ENCODE assay signal across 8 cellular contexts in genomic region chr12:79886917-79887519, GRCh38. TPM values are rescaled to one million over a fixed set of nuclear protein-coding genes. Genes with fewer than 3 reads are reported as not detected.
DNase-seq lines count a peak whose midpoint lies in the region; FAIRE-seq and TF ChIP-seq lines count a peak whose summit lies in the region.

No MANE protein-coding gene starts in this region.

- peak; percentile 25; the same call in 1 of the 2 replicates for TF ChIP-seq CTCF in WI38 (IDR thresholded peaks at IDR 0.05; ENCODE audit: low read depth, low read length)
- TF ChIP-seq CTCF in left ventricle myocardium inferior (IDR thresholded peaks at IDR 0.05; ENCODE audit: borderline replicate concordance): peak; percentile 60

- H3K27me3 ChIP-seq in left ventricle myocardium inferior (ENCODE audit: low read depth): no peaks in the 10 kb centered on the region

- intact Hi-C loops in left ventricle myocardium inferior (cut with micrococcal nuclease): no loop called here

- FAIRE-seq in H54 (lab: Jason Lieb, UNC): peak; percentile 92

- DNase-seq in NCI-H2196 (lab: John Stamatoyannopoulos, UW; ENCODE audit: unreplicated experiment) (peak; percentile 18), NCI-H2196 treated with DMSO at 0.1 percent for 48 hours (lab: John Stamatoyannopoulos, UW; ENCODE audit: unreplicated experiment) (no peak), H54 (ENCODE audit: insufficient read length, low spot score) (no peak), NCI-H1105 (lab: John Stamatoyannopoulos, UW) (peak; percentile 40), left ventricle myocardium inferior (no peak), superior temporal gyrus (ENCODE audit: extremely low spot score) (peak; percentile 79)
- DNase-seq in activated naive CD4-positive, alpha-beta T cell (lab: John Stamatoyannopoulos, UW): no peak

- peaks cover 88% of the 10 kb centered on the region for H3K4me1 ChIP-seq in left ventricle myocardium inferior

- no peak for TF ChIP-seq POLR2A in H54 (IDR thresholded peaks at IDR 0.05; ENCODE audit: low read depth, low read length)

- no peaks in the 10 kb centered on the region for H3K36me3 ChIP-seq in left ventricle myocardium inferior

- H3K9me3 ChIP-seq in left ventricle myocardium inferior (replicated peaks): no peaks in the 10 kb centered on the region

- H3K4me3 ChIP-seq in WI38 (ENCODE audit: low read depth, low read length) (no peak overlapping the region), left ventricle myocardium inferior (no peak overlapping the region)

- no peak overlapping the region for H3K27ac ChIP-seq in left ventricle myocardium inferior (replicated peaks)

RNA-seq across cellular contexts. Expression of gene PPP1R12A, which starts 47.9 kb away (rescaled TPM):
- total RNA-seq in left ventricle myocardium inferior: 42.8 TPM

Comparison
In these comparisons a context has a peak if more than half of its experiments do, and no peak if none do; other contexts are left out.
1. DNase-seq: peak in NCI-H2196 (single experiment), NCI-H1105 (single experiment) and superior temporal gyrus (single experiment); none in NCI-H2196 treated with DMSO at 0.1 percent for 48 hours (single experiment), H54 (single experiment), left ventricle myocardium inferior (single experiment) and activated naive CD4-positive, alpha-beta T cell (0 of 4).